ENCODE assay signal across 7 cellular contexts in genomic region chr14:94025720-94026119, GRCh38. TPM values are rescaled to one million over a fixed set of nuclear protein-coding genes. Genes with fewer than 3 reads are reported as not detected.
DNase-seq lines count a peak whose midpoint lies in the region; ATAC-seq, FAIRE-seq and TF ChIP-seq lines count a peak whose summit lies in the region.
"Had no signal": no experiment of that assay in that cellular context is flagged by ENCODE, and none has a peak within 500 bp of the region (broad histone marks: within the 10 kb centered on the region; RNA-seq: fewer than 3 reads in every experiment).

No MANE protein-coding gene starts in this region.

- H3K79me1 ChIP-seq in H1 (ENCODE audit: low read depth, low read length): peaks cover 3% of the 10 kb centered on the region; the same call in 1 of the 2 replicates

- H3K4me2 ChIP-seq in H1 (ENCODE audit: insufficient read depth in 1 of 2, low read depth in 2 of 2, low read length in 2 of 2): peak overlapping the region; percentile 58 to 75

- H3K27me3 ChIP-seq in H1 (replicated peaks in 1 of 4; ENCODE audit: control insufficient read depth in 3 of 4, extremely low read depth in 1 of 4, insufficient read depth in 3 of 4, low read length in 3 of 4): peaks cover 0 to 3% (median 3%) of the 10 kb centered on the region in 4 experiments; a peak in 2 of 7 replicates

- H3K36me3 ChIP-seq in H1 (ENCODE audit: control insufficient read depth in 2 of 4, insufficient read depth in 4 of 4, low read length in 3 of 4): no peaks in the 10 kb centered on the region

- WGBS in H1 (ENCODE audit: extremely low coverage in 1 of 2, insufficient coverage in 1 of 2, insufficient read length in 1 of 2, insufficient replicate concordance in 2 of 2, low coverage in 1 of 2, low lambda C conversion rate in 2 of 2, missing lambda C conversion rate in 1 of 2), 2 experiments: 71% methylated on average over 6 of the region's 6 CpGs; no CpG with 5 or more reads in 1 of the 2 experiments

- H3K4me3 ChIP-seq in H1 (ENCODE audit: extremely low read depth in 1 of 4, insufficient read depth in 2 of 4, low read depth in 3 of 4, low read length in 4 of 4): peak overlapping the region in 1 of 4 experiments; percentile 82; a peak in 3 of 8 replicates
- peak overlapping the region in 6 of 7 experiments; percentile 56 to 81 (median 69) for H3K4me3 ChIP-seq in skin epidermis

- CTCF ChIA-PET in H1 (lab: Charles Lee; ENCODE audit: partially characterized antibody): interaction anchor here (0.7 to 3.9 kb wide), 8 partner anchors 8 to 111 kb away, joined by 3 to 23 read pairs (median 3); partner anchors contain the start of genes DDX24, IFI27L1 and IFI27L2

- H3K14ac ChIP-seq in H1 (ENCODE audit: insufficient read length): no peak overlapping the region

- peak overlapping the region; percentile 70 for H3K4me3 Mint-ChIP-seq in T-helper 1 cell treated with Interleukin-12 subunit alpha and Interleukin-12 subunit beta and Interleukin-4 antibody, amounts not matched to agents 30 μg/mL and 1 μg/mL, for 36 hours

- POLR2A ChIA-PET in H1 (lab: Charles Lee; ENCODE audit: partially characterized antibody): interaction anchor here (0.6 to 1.5 kb wide), 5 partner anchors 13 to 155 kb away, joined by 3 to 5 read pairs (median 3); partner anchors contain the start of gene PPP4R4

- no peak overlapping the region for H2AFZ ChIP-seq in H1 (ENCODE audit: low read length)

- H3K9me3 ChIP-seq in H1 (ENCODE audit: insufficient read depth in 2 of 2, low read depth in 1 of 2, low read length in 1 of 2): no peaks in the 10 kb centered on the region

- H3K4me1 Mint-ChIP-seq in T-helper 1 cell treated with Interleukin-12 subunit alpha and Interleukin-12 subunit beta and Interleukin-4 antibody, amounts not matched to agents 30 μg/mL and 1 μg/mL, for 36 hours (ENCODE audit: low read depth): peaks cover 43% of the 10 kb centered on the region

- no peak for TF ChIP-seq RAD21 in H1 (IDR thresholded peaks at IDR 0.05 in 1 of 2, conservative IDR thresholded peaks at IDR 0.05 in 1 of 2; ENCODE audit: low read depth in 2 of 2, low read length in 2 of 2)

- no peak for FAIRE-seq in H1 (lab: Jason Lieb, UNC)

- H2BK20ac ChIP-seq in H1 (ENCODE audit: low read length): no peak overlapping the region

- no peak overlapping the region for H2BK15ac ChIP-seq in H1 (ENCODE audit: low read length)

- no peak overlapping the region for H3K23ac ChIP-seq in H1 (ENCODE audit: insufficient read length)

- H4K8ac ChIP-seq in H1 (ENCODE audit: extremely low read depth, insufficient read depth, low read length): no peak overlapping the region; the same call in 1 of the 2 replicates

- no peak for ATAC-seq in HG02840 (IDR thresholded peaks at IDR 0.05; ENCODE audit: low FRiP score, unreplicated experiment)

- H3K9me3 Mint-ChIP-seq in T-helper 1 cell treated with Interleukin-12 subunit alpha and Interleukin-12 subunit beta and Interleukin-4 antibody, amounts not matched to agents 30 μg/mL and 1 μg/mL, for 36 hours: no peaks in the 10 kb centered on the region

- DNase-seq in T-helper 1 cell: no peak
- DNase-seq in H1 (ENCODE audit: low read depth in 1 of 2, low spot score in 2 of 2): no peak
- no peak for DNase-seq in DMS 273 treated with DMSO at 0.1 percent for 48 hours (lab: John Stamatoyannopoulos, UW)

- peaks cover 0 to 22% (median 13%) of the 10 kb centered on the region in 4 experiments; a peak in 4 of 7 replicates for H3K4me1 ChIP-seq in H1 (replicated peaks in 1 of 4; ENCODE audit: control insufficient read depth in 3 of 4, insufficient read depth in 4 of 4, low read length in 3 of 4)

- H3K36me3 Mint-ChIP-seq in T-helper 1 cell treated with Interleukin-12 subunit alpha and Interleukin-12 subunit beta and Interleukin-4 antibody, amounts not matched to agents 30 μg/mL and 1 μg/mL, for 36 hours (ENCODE audit: low read depth): no peaks in the 10 kb centered on the region

- H3K27ac Mint-ChIP-seq in T-helper 1 cell treated with Interleukin-12 subunit alpha and Interleukin-12 subunit beta and Interleukin-4 antibody, amounts not matched to agents 30 μg/mL and 1 μg/mL, for 36 hours: no peak overlapping the region

- H2AK5ac ChIP-seq in H1 (ENCODE audit: low read depth, low read length): no peak overlapping the region

- H4K20me1 ChIP-seq in H1 (replicated peaks in 1 of 2; ENCODE audit: control insufficient read depth in 1 of 2, insufficient read depth in 2 of 2, low read length in 2 of 2): no peaks in the 10 kb centered on the region

- no peak overlapping the region for H4K91ac ChIP-seq in H1 (replicated peaks; ENCODE audit: insufficient read length, low read length)

- TF ChIP-seq EP300 in H1 (IDR thresholded peaks at IDR 0.05; ENCODE audit: borderline replicate concordance in 1 of 2, low read depth in 2 of 2, low read length in 2 of 2): no peak

- H3K4ac ChIP-seq in H1 (replicated peaks; ENCODE audit: insufficient read length, low read depth, low read length): no peak overlapping the region

- no peak for TF ChIP-seq CTCF in H1 (IDR thresholded peaks at IDR 0.05; ENCODE audit: control extremely low read depth in 1 of 3, insufficient read depth in 1 of 3, low read depth in 1 of 3, low read length in 3 of 3)

- no peak overlapping the region for H4K5ac ChIP-seq in H1 (ENCODE audit: insufficient read length, low read depth, low read length)

- peaks cover 6% of the 10 kb centered on the region for H3K27me3 Mint-ChIP-seq in T-helper 1 cell treated with Interleukin-12 subunit alpha and Interleukin-12 subunit beta and Interleukin-4 antibody, amounts not matched to agents 30 μg/mL and 1 μg/mL, for 36 hours (ENCODE audit: low read depth)

- peaks cover 5% of the 10 kb centered on the region; the same call in 1 of the 2 replicates for H3K23me2 ChIP-seq in H1 (ENCODE audit: low read depth, low read length)

- H3K18ac ChIP-seq in H1 (ENCODE audit: extremely low read depth, low read length): no peak overlapping the region

- TF ChIP-seq POLR2A in H1 (IDR thresholded peaks at IDR 0.05; ENCODE audit: control extremely low read depth in 1 of 2, low read depth in 2 of 2, low read length in 2 of 2): no peak

- H2BK12ac ChIP-seq in H1 (ENCODE audit: low read depth, low read length): no peak overlapping the region

- H3K56ac ChIP-seq in H1 (replicated peaks; ENCODE audit: insufficient read length, low read depth, low read length): no peak overlapping the region

- H2BK5ac ChIP-seq in H1 (ENCODE audit: low read depth, low read length): no peak overlapping the region

- H3K27ac ChIP-seq in H1 (ENCODE audit: low read depth, low read length) (no peak overlapping the region), skin epidermis (peak overlapping the region in 2 of 21 experiments; percentile 78 to 80)

- H3K9ac ChIP-seq in H1 (replicated peaks in 1 of 4; ENCODE audit: extremely low read depth in 1 of 4, low read depth in 3 of 4, low read length in 3 of 4): no peak overlapping the region; a peak in 1 of 7 replicates

- no peak overlapping the region for H2BK120ac ChIP-seq in H1 (replicated peaks; ENCODE audit: low read depth, low read length)

- H3K79me2 ChIP-seq in H1 (ENCODE audit: control insufficient read depth in 1 of 2, insufficient read depth in 2 of 2, low read length in 2 of 2): no peaks in the 10 kb centered on the region

RNA-seq across cellular contexts. Expression of gene OTUB2, which starts 0.4 kb away (rescaled TPM):
- total RNA-seq in H1 (2021; fragmentation: NEBNext Ultra II Directional; extraction: Animal tissue kit (Norgen Biotek cat#: 25700)): 4.1 and 4.2 TPM in 2 replicates
- 2.2 and 2.6 TPM in 2 replicates for polyA plus RNA-seq in H1 (2011; rRNA removed)
- polyA plus RNA-seq in H1 (2011; cell fraction: cytosol; rRNA removed): 2.1 TPM
- polyA plus RNA-seq in H1 (2011; cell fraction: nucleus; rRNA removed): 3.1 TPM
- 2.8 to 4.1 TPM (median 3.5 TPM) in 4 replicates for polyA plus RNA-seq in H1 (2012, experiment 1 of 2)
- 5.0 TPM for polyA plus RNA-seq in H1 (2012, experiment 2 of 2)
- polyA plus RNA-seq in H1 (2013, experiment 1 of 2): 2.3 TPM
- 2.1 TPM for polyA plus RNA-seq in H1 (2013, experiment 2 of 2)
- polyA minus RNA-seq in H1 (2011; rRNA and poly(A)+ RNA removed): 7.9 and 8.0 TPM in 2 replicates
- polyA minus RNA-seq in H1 (2011; cell fraction: cytosol; rRNA and poly(A)+ RNA removed): 4.5 TPM
- 5.9 TPM for polyA minus RNA-seq in H1 (2011; cell fraction: nucleus; rRNA and poly(A)+ RNA removed)

RNA-seq across cellular contexts. Expression of gene CCDC197, which starts 28.6 kb away (rescaled TPM):
- total RNA-seq in H1 (2021; fragmentation: NEBNext Ultra II Directional; extraction: Animal tissue kit (Norgen Biotek cat#: 25700)): not detected in 2 replicates
- polyA plus RNA-seq in H1 (2011; rRNA removed): not detected in 2 replicates
- polyA plus RNA-seq in H1 (2011; cell fraction: cytosol; rRNA removed): not detected
- not detected for polyA plus RNA-seq in H1 (2011; cell fraction: nucleus; rRNA removed)
- polyA plus RNA-seq in H1 (2012, experiment 1 of 2): not detected in 4 replicates
- not detected for polyA plus RNA-seq in H1 (2012, experiment 2 of 2)
- polyA plus RNA-seq in H1 (2013, experiment 1 of 2): not detected
- polyA plus RNA-seq in H1 (2013, experiment 2 of 2): not detected
- polyA minus RNA-seq in H1 (2011; rRNA and poly(A)+ RNA removed): not detected in 2 replicates
- polyA minus RNA-seq in H1 (2011; cell fraction: cytosol; rRNA and poly(A)+ RNA removed): not detected
- not detected for polyA minus RNA-seq in H1 (2011; cell fraction: nucleus; rRNA and poly(A)+ RNA removed)
- total RNA-seq: A172 had no signal

RNA-seq across cellular contexts. Expression of gene ASB2, which starts 49.4 kb away (rescaled TPM):
- total RNA-seq in H1 (2021; fragmentation: NEBNext Ultra II Directional; extraction: Animal tissue kit (Norgen Biotek cat#: 25700)): 0.77 and 1.0 TPM in 2 replicates
- 2.1 and 3.2 TPM in 2 replicates for polyA plus RNA-seq in H1 (2011; rRNA removed)
- 1.3 TPM for polyA plus RNA-seq in H1 (2011; cell fraction: cytosol; rRNA removed)
- 0.91 TPM for polyA plus RNA-seq in H1 (2011; cell fraction: nucleus; rRNA removed)
- polyA plus RNA-seq in H1 (2012, experiment 1 of 2): 0.37 to 0.97 TPM (median 0.77 TPM) in 4 replicates
- polyA plus RNA-seq in H1 (2012, experiment 2 of 2): 0.47 TPM
- 0.83 TPM for polyA plus RNA-seq in H1 (2013, experiment 1 of 2)
- 1.2 TPM for polyA plus RNA-seq in H1 (2013, experiment 2 of 2)
- 1.2 and 2.1 TPM in 2 replicates for polyA minus RNA-seq in H1 (2011; rRNA and poly(A)+ RNA removed)
- 3.7 TPM for polyA minus RNA-seq in H1 (2011; cell fraction: cytosol; rRNA and poly(A)+ RNA removed)
- 1.9 TPM for polyA minus RNA-seq in H1 (2011; cell fraction: nucleus; rRNA and poly(A)+ RNA removed)
- total RNA-seq: A172 had no signal

RNA-seq across cellular contexts. Expression of gene DDX24, which starts 55.3 kb away (rescaled TPM):
- total RNA-seq in H1 (2021; fragmentation: NEBNext Ultra II Directional; extraction: Animal tissue kit (Norgen Biotek cat#: 25700)): 186 and 201 TPM in 2 replicates
- 73.8 and 89.0 TPM in 2 replicates for polyA plus RNA-seq in H1 (2011; rRNA removed)
- 112 TPM for polyA plus RNA-seq in H1 (2011; cell fraction: cytosol; rRNA removed)
- 96.5 TPM for polyA plus RNA-seq in H1 (2011; cell fraction: nucleus; rRNA removed)
- polyA plus RNA-seq in H1 (2012, experiment 1 of 2): 129 to 189 TPM (median 137 TPM) in 4 replicates
- 68.9 TPM for polyA plus RNA-seq in H1 (2012, experiment 2 of 2)
- polyA plus RNA-seq in H1 (2013, experiment 1 of 2): 194 TPM
- 175 TPM for polyA plus RNA-seq in H1 (2013, experiment 2 of 2)
- polyA minus RNA-seq in H1 (2011; rRNA and poly(A)+ RNA removed): 106 and 119 TPM in 2 replicates
- polyA minus RNA-seq in H1 (2011; cell fraction: cytosol; rRNA and poly(A)+ RNA removed): 42.5 TPM
- 60.4 TPM for polyA minus RNA-seq in H1 (2011; cell fraction: nucleus; rRNA and poly(A)+ RNA removed)

RNA-seq across cellular contexts. Expression of gene IFI27L1, which starts 55.4 kb away (rescaled TPM):
- 19.9 and 21.2 TPM in 2 replicates for total RNA-seq in H1 (2021; fragmentation: NEBNext Ultra II Directional; extraction: Animal tissue kit (Norgen Biotek cat#: 25700))
- polyA plus RNA-seq in H1 (2011; rRNA removed): 30.5 and 36.8 TPM in 2 replicates
- 33.8 TPM for polyA plus RNA-seq in H1 (2011; cell fraction: cytosol; rRNA removed)
- 22.6 TPM for polyA plus RNA-seq in H1 (2011; cell fraction: nucleus; rRNA removed)
- 20.5 to 28.6 TPM (median 24.5 TPM) in 4 replicates for polyA plus RNA-seq in H1 (2012, experiment 1 of 2)
- polyA plus RNA-seq in H1 (2012, experiment 2 of 2): 30.3 TPM
- polyA plus RNA-seq in H1 (2013, experiment 1 of 2): 23.2 TPM
- polyA plus RNA-seq in H1 (2013, experiment 2 of 2): 26.4 TPM
- 5.0 and 5.4 TPM in 2 replicates for polyA minus RNA-seq in H1 (2011; rRNA and poly(A)+ RNA removed)
- polyA minus RNA-seq in H1 (2011; cell fraction: cytosol; rRNA and poly(A)+ RNA removed): 4.8 TPM
- polyA minus RNA-seq in H1 (2011; cell fraction: nucleus; rRNA and poly(A)+ RNA removed): 12.0 TPM
